In the genomic region with DNA sequence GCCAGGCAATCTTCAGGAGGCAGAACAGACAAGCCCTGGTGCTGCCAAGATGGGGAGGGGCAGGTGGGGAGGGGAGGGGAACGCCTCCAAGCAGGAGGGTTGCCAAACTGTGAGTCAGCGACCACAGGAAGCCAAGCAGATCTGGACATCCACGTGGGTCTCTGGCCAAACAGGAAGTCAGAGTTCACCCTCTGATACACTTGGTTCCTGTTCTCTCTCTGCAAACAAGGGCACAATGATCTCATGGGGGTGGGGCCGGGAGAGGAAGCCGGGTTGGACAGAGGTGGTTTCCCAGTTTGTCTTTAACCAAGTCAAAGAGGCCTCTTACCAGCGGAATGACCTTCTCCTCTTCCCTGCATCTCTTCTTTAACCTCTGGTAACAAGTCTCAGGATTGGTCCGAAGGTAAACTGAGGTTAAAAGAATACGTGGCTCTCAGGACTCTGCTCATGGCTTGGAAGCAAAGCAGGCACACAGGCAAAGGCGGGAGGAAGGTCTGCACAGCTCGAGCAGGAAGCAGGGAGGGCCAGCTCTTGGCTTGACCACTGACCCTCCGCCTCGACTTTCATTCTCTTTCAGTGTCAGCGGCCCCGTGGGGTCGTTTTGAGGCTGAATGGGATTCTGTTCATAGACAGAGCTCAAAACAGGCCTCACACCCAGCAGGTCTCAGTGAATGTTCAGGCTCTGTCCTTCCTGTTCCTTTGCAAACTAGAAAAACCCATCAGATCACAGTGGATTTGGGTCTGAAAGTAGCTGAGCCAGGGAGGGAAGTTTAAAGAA, we compare ENCODE assay signal across 1 cellular context.
A peak's percentile ranks its signal among the peaks of the same experiment; 100 is the strongest.
TF ChIP-seq lines count a peak whose summit lies in the region.

No MANE protein-coding gene starts in this region.

TF ChIP-seq in HepG2, 621 proteins besides CTCF, POLR2A, EP300 and RAD21 (continued from another document and continues in another):
- TF ChIP-seq KLF16 (CRISPR knock-in tag; IDR thresholded peaks at IDR 0.05) (peak in 1 of 2 experiments; percentile 91; a peak in 2 of 4 replicates), ZSCAN30 (CRISPR knock-in tag; IDR thresholded peaks at IDR 0.05) (no peak), ZFX (CRISPR knock-in tag; IDR thresholded peaks at IDR 0.05; ENCODE audit: low read depth) (peak; percentile 80), PAX8 (CRISPR knock-in tag; IDR thresholded peaks at IDR 0.05; ENCODE audit: borderline replicate concordance) (no peak; the same call in 1 of the 2 replicates), TARDBP (CRISPR knock-in tag; IDR thresholded peaks at IDR 0.05) (peak; percentile 95), NONO (IDR thresholded peaks at IDR 0.05) (no peak), NONO (CRISPR knock-in tag; conservative IDR thresholded peaks at IDR 0.05) (peak; percentile 95), FOXP1 (IDR thresholded peaks at IDR 0.05) (no peak), FOXP1 (CRISPR knock-in tag; IDR thresholded peaks at IDR 0.05) (peak; percentile 86), MXD4 (CRISPR knock-in tag; IDR thresholded peaks at IDR 0.05) (peak; percentile 96), ZNF441 (CRISPR knock-in tag; IDR thresholded peaks at IDR 0.05; ENCODE audit: borderline replicate concordance) (0 out of 2 replicates have a peak, but pooled peaks have one; percentile 21), TEAD3 (CRISPR knock-in tag; optimal IDR thresholded peaks at IDR 0.05; ENCODE audit: borderline replicate concordance) (peak; percentile 85), ZNF547 (CRISPR knock-in tag; IDR thresholded peaks at IDR 0.05) (0 out of 2 replicates have a peak, but pooled peaks have one; percentile 64), SP140L (CRISPR knock-in tag; IDR thresholded peaks at IDR 0.05; ENCODE audit: borderline replicate concordance) (0 out of 2 replicates have a peak, but pooled peaks have one; percentile 28), ZNF468 (CRISPR knock-in tag; IDR thresholded peaks at IDR 0.05) (peak; percentile 87; the same call in 1 of the 2 replicates), PHB2 (IDR thresholded peaks at IDR 0.05; ENCODE audit: partially characterized antibody) (no peak), CBFB (CRISPR knock-in tag; IDR thresholded peaks at IDR 0.05) (peak; percentile 95), ZNF292 (CRISPR knock-in tag; IDR thresholded peaks at IDR 0.05; ENCODE audit: borderline replicate concordance, low read depth) (peak; percentile 90), ZSCAN25 (CRISPR knock-in tag; IDR thresholded peaks at IDR 0.05) (peak; percentile 87), RNF2 (conservative IDR thresholded peaks at IDR 0.05; ENCODE audit: low read depth) (no peak), MTF1 (CRISPR knock-in tag; IDR thresholded peaks at IDR 0.05) (no peak), HHEX (CRISPR knock-in tag; IDR thresholded peaks at IDR 0.05) (0 out of 2 replicates have a peak, but pooled peaks have one; percentile 24), ZNF747 (CRISPR knock-in tag; IDR thresholded peaks at IDR 0.05; ENCODE audit: borderline replicate concordance) (peak; percentile 74; the same call in 1 of the 2 replicates), KAT2B (IDR thresholded peaks at IDR 0.05; ENCODE audit: borderline replicate concordance, low read depth, low read length) (no peak), MZF1 (CRISPR knock-in tag; IDR thresholded peaks at IDR 0.05; ENCODE audit: borderline replicate concordance) (no peak), HOXA3 (CRISPR knock-in tag; IDR thresholded peaks at IDR 0.05) (peak; percentile 91), ZBTB38 (CRISPR knock-in tag; IDR thresholded peaks at IDR 0.05) (no peak; the same call in none of the 2 replicates), ZFP1 (CRISPR knock-in tag; IDR thresholded peaks at IDR 0.05) (peak; percentile 89; the same call in 1 of the 2 replicates)
- TF ChIP-seq, protein P1, sequence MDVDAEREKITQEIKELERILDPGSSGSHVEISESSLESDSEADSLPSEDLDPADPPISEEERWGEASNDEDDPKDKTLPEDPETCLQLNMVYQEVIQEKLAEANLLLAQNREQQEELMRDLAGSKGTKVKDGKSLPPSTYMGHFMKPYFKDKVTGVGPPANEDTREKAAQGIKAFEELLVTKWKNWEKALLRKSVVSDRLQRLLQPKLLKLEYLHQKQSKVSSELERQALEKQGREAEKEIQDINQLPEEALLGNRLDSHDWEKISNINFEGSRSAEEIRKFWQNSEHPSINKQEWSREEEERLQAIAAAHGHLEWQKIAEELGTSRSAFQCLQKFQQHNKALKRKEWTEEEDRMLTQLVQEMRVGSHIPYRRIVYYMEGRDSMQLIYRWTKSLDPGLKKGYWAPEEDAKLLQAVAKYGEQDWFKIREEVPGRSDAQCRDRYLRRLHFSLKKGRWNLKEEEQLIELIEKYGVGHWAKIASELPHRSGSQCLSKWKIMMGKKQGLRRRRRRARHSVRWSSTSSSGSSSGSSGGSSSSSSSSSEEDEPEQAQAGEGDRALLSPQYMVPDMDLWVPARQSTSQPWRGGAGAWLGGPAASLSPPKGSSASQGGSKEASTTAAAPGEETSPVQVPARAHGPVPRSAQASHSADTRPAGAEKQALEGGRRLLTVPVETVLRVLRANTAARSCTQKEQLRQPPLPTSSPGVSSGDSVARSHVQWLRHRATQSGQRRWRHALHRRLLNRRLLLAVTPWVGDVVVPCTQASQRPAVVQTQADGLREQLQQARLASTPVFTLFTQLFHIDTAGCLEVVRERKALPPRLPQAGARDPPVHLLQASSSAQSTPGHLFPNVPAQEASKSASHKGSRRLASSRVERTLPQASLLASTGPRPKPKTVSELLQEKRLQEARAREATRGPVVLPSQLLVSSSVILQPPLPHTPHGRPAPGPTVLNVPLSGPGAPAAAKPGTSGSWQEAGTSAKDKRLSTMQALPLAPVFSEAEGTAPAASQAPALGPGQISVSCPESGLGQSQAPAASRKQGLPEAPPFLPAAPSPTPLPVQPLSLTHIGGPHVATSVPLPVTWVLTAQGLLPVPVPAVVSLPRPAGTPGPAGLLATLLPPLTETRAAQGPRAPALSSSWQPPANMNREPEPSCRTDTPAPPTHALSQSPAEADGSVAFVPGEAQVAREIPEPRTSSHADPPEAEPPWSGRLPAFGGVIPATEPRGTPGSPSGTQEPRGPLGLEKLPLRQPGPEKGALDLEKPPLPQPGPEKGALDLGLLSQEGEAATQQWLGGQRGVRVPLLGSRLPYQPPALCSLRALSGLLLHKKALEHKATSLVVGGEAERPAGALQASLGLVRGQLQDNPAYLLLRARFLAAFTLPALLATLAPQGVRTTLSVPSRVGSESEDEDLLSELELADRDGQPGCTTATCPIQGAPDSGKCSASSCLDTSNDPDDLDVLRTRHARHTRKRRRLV (CRISPR knock-in tag; IDR thresholded peaks at IDR 0.05): 0 out of 2 replicates have a peak, but pooled peaks have one; percentile 71
- TF ChIP-seq, protein P2, sequence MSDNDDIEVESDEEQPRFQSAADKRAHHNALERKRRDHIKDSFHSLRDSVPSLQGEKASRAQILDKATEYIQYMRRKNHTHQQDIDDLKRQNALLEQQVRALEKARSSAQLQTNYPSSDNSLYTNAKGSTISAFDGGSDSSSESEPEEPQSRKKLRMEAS (IDR thresholded peaks at IDR 0.05): peak; percentile 97
- TF ChIP-seq, protein P3, sequence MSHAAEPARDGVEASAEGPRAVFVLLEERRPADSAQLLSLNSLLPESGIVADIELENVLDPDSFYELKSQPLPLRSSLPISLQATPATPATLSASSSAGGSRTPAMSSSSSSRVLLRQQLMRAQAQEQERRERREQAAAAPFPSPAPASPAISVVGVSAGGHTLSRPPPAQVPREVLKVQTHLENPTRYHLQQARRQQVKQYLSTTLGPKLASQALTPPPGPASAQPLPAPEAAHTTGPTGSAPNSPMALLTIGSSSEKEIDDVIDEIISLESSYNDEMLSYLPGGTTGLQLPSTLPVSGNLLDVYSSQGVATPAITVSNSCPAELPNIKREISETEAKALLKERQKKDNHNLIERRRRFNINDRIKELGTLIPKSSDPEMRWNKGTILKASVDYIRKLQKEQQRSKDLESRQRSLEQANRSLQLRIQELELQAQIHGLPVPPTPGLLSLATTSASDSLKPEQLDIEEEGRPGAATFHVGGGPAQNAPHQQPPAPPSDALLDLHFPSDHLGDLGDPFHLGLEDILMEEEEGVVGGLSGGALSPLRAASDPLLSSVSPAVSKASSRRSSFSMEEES (CRISPR knock-in tag; IDR thresholded peaks at IDR 0.05): peak; percentile 97
- TF ChIP-seq, protein P4, sequence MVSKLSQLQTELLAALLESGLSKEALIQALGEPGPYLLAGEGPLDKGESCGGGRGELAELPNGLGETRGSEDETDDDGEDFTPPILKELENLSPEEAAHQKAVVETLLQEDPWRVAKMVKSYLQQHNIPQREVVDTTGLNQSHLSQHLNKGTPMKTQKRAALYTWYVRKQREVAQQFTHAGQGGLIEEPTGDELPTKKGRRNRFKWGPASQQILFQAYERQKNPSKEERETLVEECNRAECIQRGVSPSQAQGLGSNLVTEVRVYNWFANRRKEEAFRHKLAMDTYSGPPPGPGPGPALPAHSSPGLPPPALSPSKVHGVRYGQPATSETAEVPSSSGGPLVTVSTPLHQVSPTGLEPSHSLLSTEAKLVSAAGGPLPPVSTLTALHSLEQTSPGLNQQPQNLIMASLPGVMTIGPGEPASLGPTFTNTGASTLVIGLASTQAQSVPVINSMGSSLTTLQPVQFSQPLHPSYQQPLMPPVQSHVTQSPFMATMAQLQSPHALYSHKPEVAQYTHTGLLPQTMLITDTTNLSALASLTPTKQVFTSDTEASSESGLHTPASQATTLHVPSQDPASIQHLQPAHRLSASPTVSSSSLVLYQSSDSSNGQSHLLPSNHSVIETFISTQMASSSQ (IDR thresholded peaks at IDR 0.05; ENCODE audit: low read depth): peak; percentile 86
- TF ChIP-seq, protein P4 (CRISPR knock-in tag; IDR thresholded peaks at IDR 0.05; ENCODE audit: borderline replicate concordance): peak; percentile 85; the same call in 1 of the 2 replicates
- TF ChIP-seq, protein P5, sequence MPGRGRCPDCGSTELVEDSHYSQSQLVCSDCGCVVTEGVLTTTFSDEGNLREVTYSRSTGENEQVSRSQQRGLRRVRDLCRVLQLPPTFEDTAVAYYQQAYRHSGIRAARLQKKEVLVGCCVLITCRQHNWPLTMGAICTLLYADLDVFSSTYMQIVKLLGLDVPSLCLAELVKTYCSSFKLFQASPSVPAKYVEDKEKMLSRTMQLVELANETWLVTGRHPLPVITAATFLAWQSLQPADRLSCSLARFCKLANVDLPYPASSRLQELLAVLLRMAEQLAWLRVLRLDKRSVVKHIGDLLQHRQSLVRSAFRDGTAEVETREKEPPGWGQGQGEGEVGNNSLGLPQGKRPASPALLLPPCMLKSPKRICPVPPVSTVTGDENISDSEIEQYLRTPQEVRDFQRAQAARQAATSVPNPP (CRISPR knock-in tag; IDR thresholded peaks at IDR 0.05): 0 out of 2 replicates have a peak, but pooled peaks have one; percentile 39
- TF ChIP-seq, protein P6, sequence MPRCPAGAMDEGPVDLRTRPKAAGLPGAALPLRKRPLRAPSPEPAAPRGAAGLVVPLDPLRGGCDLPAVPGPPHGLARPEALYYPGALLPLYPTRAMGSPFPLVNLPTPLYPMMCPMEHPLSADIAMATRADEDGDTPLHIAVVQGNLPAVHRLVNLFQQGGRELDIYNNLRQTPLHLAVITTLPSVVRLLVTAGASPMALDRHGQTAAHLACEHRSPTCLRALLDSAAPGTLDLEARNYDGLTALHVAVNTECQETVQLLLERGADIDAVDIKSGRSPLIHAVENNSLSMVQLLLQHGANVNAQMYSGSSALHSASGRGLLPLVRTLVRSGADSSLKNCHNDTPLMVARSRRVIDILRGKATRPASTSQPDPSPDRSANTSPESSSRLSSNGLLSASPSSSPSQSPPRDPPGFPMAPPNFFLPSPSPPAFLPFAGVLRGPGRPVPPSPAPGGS (CRISPR knock-in tag; IDR thresholded peaks at IDR 0.05): 0 out of 2 replicates have a peak, but pooled peaks have one; percentile 58
- TF ChIP-seq, protein P7, sequence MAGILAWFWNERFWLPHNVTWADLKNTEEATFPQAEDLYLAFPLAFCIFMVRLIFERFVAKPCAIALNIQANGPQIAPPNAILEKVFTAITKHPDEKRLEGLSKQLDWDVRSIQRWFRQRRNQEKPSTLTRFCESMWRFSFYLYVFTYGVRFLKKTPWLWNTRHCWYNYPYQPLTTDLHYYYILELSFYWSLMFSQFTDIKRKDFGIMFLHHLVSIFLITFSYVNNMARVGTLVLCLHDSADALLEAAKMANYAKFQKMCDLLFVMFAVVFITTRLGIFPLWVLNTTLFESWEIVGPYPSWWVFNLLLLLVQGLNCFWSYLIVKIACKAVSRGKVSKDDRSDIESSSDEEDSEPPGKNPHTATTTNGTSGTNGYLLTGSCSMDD (CRISPR knock-in tag; IDR thresholded peaks at IDR 0.05): no peak
- TF ChIP-seq, protein P8, sequence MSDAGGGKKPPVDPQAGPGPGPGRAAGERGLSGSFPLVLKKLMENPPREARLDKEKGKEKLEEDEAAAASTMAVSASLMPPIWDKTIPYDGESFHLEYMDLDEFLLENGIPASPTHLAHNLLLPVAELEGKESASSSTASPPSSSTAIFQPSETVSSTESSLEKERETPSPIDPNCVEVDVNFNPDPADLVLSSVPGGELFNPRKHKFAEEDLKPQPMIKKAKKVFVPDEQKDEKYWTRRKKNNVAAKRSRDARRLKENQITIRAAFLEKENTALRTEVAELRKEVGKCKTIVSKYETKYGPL (CRISPR knock-in tag; IDR thresholded peaks at IDR 0.05): no peak
- TF ChIP-seq, protein P9, sequence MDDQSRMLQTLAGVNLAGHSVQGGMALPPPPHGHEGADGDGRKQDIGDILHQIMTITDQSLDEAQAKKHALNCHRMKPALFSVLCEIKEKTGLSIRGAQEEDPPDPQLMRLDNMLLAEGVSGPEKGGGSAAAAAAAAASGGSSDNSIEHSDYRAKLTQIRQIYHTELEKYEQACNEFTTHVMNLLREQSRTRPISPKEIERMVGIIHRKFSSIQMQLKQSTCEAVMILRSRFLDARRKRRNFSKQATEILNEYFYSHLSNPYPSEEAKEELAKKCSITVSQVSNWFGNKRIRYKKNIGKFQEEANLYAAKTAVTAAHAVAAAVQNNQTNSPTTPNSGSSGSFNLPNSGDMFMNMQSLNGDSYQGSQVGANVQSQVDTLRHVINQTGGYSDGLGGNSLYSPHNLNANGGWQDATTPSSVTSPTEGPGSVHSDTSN (CRISPR knock-in tag; IDR thresholded peaks at IDR 0.05; ENCODE audit: borderline replicate concordance): no peak
